Comparison of ENCODE assay signal across 20 cellular contexts in genomic region chr4:132269303-132269990, GRCh38.
"Had no signal": no experiment of that assay in that cellular context is flagged by ENCODE, and none has a peak within 500 bp of the region (broad histone marks: within the 10 kb centered on the region; RNA-seq: fewer than 3 reads in every experiment).

No MANE protein-coding gene starts in this region.

- H3K27me3 ChIP-seq: heart right ventricle, neutrophil, spleen, stomach, transverse colon had no signal

- H3K27ac ChIP-seq: coronary artery, heart right ventricle, neutrophil, spleen, stomach, thoracic aorta, transverse colon had no signal

- DNase-seq: effector CD4-positive, alpha-beta T cell; foreskin melanocyte; heart right ventricle; hypothalamus; islet precursor cell; mammary epithelial cell; mucosa of descending colon; naive thymus-derived CD8-positive, alpha-beta T cell; spleen; stimulated activated CD4-positive, alpha-beta T cell treated with anti-CD3 and anti-CD28 coated beads, Interleukin-2, amount 100 ng/mL, for 24 hours; stimulated activated CD4-positive, alpha-beta T cell treated with anti-CD3 and anti-CD28 coated beads, Interleukin-4, amount 100 ng/mL, for 4 hours; stimulated activated naive CD4-positive, alpha-beta T cell; stomach; substantia nigra; transverse colon had no signal

- H3K4me3 ChIP-seq: coronary artery, heart right ventricle, mucosa of descending colon, spleen, stomach, thoracic aorta, transverse colon had no signal

- H3K36me3 ChIP-seq: heart right ventricle, neutrophil, spleen, stomach, thoracic aorta, transverse colon had no signal

- H3K9me3 ChIP-seq: heart right ventricle, mucosa of descending colon, neutrophil, spleen, stomach, thoracic aorta, transverse colon had no signal

- H3K4me1 Mint-ChIP-seq: naive thymus-derived CD8-positive, alpha-beta T cell had no signal

- H3K36me3 Mint-ChIP-seq: naive thymus-derived CD8-positive, alpha-beta T cell had no signal

- ATAC-seq: heart right ventricle; left lobe of liver; mucosa of descending colon; naive thymus-derived CD8-positive, alpha-beta T cell; sciatic nerve had no signal

- H3K4me1 ChIP-seq: heart right ventricle, spleen, stomach, transverse colon had no signal

- H3K4me3 Mint-ChIP-seq: naive thymus-derived CD8-positive, alpha-beta T cell had no signal

- H3K27ac Mint-ChIP-seq: naive thymus-derived CD8-positive, alpha-beta T cell had no signal

- H3K27me3 Mint-ChIP-seq: naive thymus-derived CD8-positive, alpha-beta T cell had no signal
